ENCODE assay signal across 8 cellular contexts in the genomic region with DNA sequence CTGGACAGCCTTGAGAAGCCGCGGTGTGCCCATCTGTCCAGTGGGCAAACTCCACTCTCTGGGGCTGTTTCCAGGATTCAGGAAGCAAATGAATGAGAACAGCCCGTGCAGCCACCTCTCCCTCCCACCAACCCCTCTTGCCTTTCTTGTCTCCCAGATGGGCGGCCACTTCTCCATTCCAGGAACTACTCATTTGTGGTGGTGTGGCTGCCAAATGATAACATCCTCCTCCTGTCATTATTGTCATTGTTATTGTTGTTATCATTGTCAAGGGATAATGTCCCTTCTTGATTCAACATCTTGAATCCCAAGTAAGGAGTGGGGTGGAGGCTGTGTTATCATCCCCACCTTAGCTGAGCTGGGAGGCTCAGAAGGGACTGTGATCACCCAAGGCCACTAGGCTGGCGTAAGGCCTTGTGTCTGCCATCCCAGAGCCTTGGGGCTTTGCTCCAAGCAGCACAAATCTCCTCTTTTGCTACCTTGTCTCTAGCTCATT. TPM values are rescaled to one million over a fixed set of nuclear protein-coding genes. Genes with fewer than 3 reads are reported as not detected.
DNase-seq lines count a peak whose midpoint lies in the region; TF ChIP-seq lines count a peak whose summit lies in the region.

No MANE protein-coding gene starts in this region.

- H2AFZ ChIP-seq in neural cell (ENCODE audit: low read depth, low read length), result no peak overlapping the region

- H3K4me3 ChIP-seq in NT2/D1 (ENCODE audit: insufficient read length, low read depth) (peak overlapping the region; percentile 99), coronary artery (peak overlapping the region; percentile 90), neural cell (ENCODE audit: low read length) (peak overlapping the region; percentile 97)

- H3K9ac ChIP-seq in NT2/D1 (ENCODE audit: insufficient read length, low read depth) (peak overlapping the region; percentile 98), neural cell (ENCODE audit: low read length) (peak overlapping the region; percentile 83)

- in situ Hi-C loops in GM13977 (cut with MboI; ENCODE audit: low pct_unique_long_range_greater_than_20kb, low sequenced_read_pairs, unreplicated experiment), result no loop called here

- peaks cover 16% of the 10 kb centered on the region for H4K20me1 ChIP-seq in neural cell (ENCODE audit: insufficient read depth)

- H3K79me2 ChIP-seq in neural cell (replicated peaks; ENCODE audit: insufficient read depth, low read length), result peaks cover 39% of the 10 kb centered on the region

- H3K27ac ChIP-seq in coronary artery (peak overlapping the region in 1 of 2 donors; percentile 42), neural cell (ENCODE audit: low read length) (no peak overlapping the region)

- DNase-seq in CMK (ENCODE audit: low read depth) (peak; percentile 61), NT2/D1 (ENCODE audit: low read depth, low spot score) (no peak), coronary artery (ENCODE audit: low spot score) (no peak), occipital lobe (lab: John Stamatoyannopoulos, UW) (no peak), GM13977 (ENCODE audit: low spot score) (no peak), T1000 (lab: John Stamatoyannopoulos, UW) (no peak)
- DNase-seq in stimulated activated CD4-positive, alpha-beta T cell treated with anti-CD3 and anti-CD28 coated beads, Interleukin-4, amount 100 ng/mL, for 24 hours, result no peak

- TF ChIP-seq CTCF in coronary artery (IDR thresholded peaks at IDR 0.05) (no peak), neural cell (IDR thresholded peaks at IDR 0.05; ENCODE audit: poor library complexity, severe bottlenecking) (no peak), GM13977 (IDR thresholded peaks at IDR 0.05; ENCODE audit: extremely low read depth, insufficient read depth, missing control alignments) (no peak)

- H3K36me3 ChIP-seq in NT2/D1 (ENCODE audit: insufficient read depth, insufficient read length, low read length), result peaks cover 35% of the 10 kb centered on the region
- no peaks in the 10 kb centered on the region for H3K36me3 ChIP-seq in neural cell (ENCODE audit: insufficient read depth, low read length)

- no peak for TF ChIP-seq RAD21 in neural cell (conservative IDR thresholded peaks at IDR 0.05)

- TF ChIP-seq EP300 in neural cell (conservative IDR thresholded peaks at IDR 0.05; ENCODE audit: poor library complexity, severe bottlenecking), result no peak

- no peaks in the 10 kb centered on the region for H3K9me3 ChIP-seq in NT2/D1 (ENCODE audit: insufficient read depth, low read length)
- no peaks in the 10 kb centered on the region for H3K9me3 ChIP-seq in neural cell (ENCODE audit: low read length)

- H3K4me2 ChIP-seq in neural cell (ENCODE audit: low read length), result peak overlapping the region; percentile 96

- H3K4me1 ChIP-seq in NT2/D1 (ENCODE audit: insufficient read depth, insufficient read length), result peaks cover 2% of the 10 kb centered on the region

- H3K9me2 ChIP-seq in neural cell (ENCODE audit: insufficient read depth, low read length), result no peaks in the 10 kb centered on the region

- H3K27me3 ChIP-seq in NT2/D1 (ENCODE audit: insufficient read depth, insufficient read length) (no peaks in the 10 kb centered on the region), neural cell (ENCODE audit: insufficient read depth, low read depth, low read length) (no peaks in the 10 kb centered on the region)

- no peaks in the 10 kb centered on the region for H3F3A ChIP-seq in neural cell (ENCODE audit: insufficient read depth, low read length, poor library complexity, severe bottlenecking)

TF ChIP-seq in neural cell, 6 proteins besides CTCF, POLR2A, EP300 and RAD21:
- TF ChIP-seq SMC3 (conservative IDR thresholded peaks at IDR 0.05; ENCODE audit: poor library complexity), result no peak
- TF ChIP-seq MXI1 (conservative IDR thresholded peaks at IDR 0.05; ENCODE audit: poor library complexity, severe bottlenecking), result no peak
- no peak for TF ChIP-seq TAF1 (IDR thresholded peaks at IDR 0.05; ENCODE audit: low read depth)
- TF ChIP-seq REST (IDR thresholded peaks at IDR 0.05; ENCODE audit: borderline replicate concordance), result no peak
- TF ChIP-seq EZH2 (IDR thresholded peaks at IDR 0.05; ENCODE audit: borderline replicate concordance, insufficient read depth, low read length, poor library complexity, severe bottlenecking), result no peak
- TF ChIP-seq POLR2AphosphoS5 (IDR thresholded peaks at IDR 0.05), result no peak

RNA-seq across cellular contexts. Expression of gene DNM2, which starts 1.6 kb away (rescaled TPM):
- 31.4 and 34.8 TPM in 2 replicates for polyA plus RNA-seq in neural cell
- 71.5 and 91.1 TPM in 2 replicates for polyA minus RNA-seq in neural cell
- total RNA-seq in occipital lobe, result 34.0 TPM

RNA-seq across cellular contexts. Expression of gene QTRT1, which starts 18.3 kb away (rescaled TPM):
- 208 and 249 TPM in 2 replicates for polyA plus RNA-seq in neural cell
- polyA minus RNA-seq in neural cell, result 28.0 and 28.5 TPM in 2 replicates
- 32.1 TPM for total RNA-seq in occipital lobe
